Comparison of ENCODE assay signal across 25 cellular contexts in genomic region chr9:27560457-27560856, GRCh38. TPM values are rescaled to one million over a fixed set of nuclear protein-coding genes. Genes with fewer than 3 reads are reported as not detected.
"Had no signal": no experiment of that assay in that cellular context is flagged by ENCODE, and none has a peak within 500 bp of the region (broad histone marks: within the 10 kb centered on the region; RNA-seq: fewer than 3 reads in every experiment).

No MANE protein-coding gene starts in this region.

- H3K36me3 ChIP-seq: SJSA1 had no signal

- H3K4me3 ChIP-seq: SJSA1, SK-N-MC had no signal

- H3K27me3 ChIP-seq: SJSA1 had no signal

- FAIRE-seq: HTR-8/SVneo, RCC 7860 had no signal

- DNase-seq: KBM-7, MV-4-11, NCI-H1048, NCI-H1105, NCI-H1417, NCI-H146, NCI-H1694 treated with DMSO at 0.1 percent for 48 hours, NCI-H1930, NCI-H2081, NCI-H2107, NCI-H2171 treated with DMSO at 0.1 percent for 48 hours, NCI-H345, NCI-H446 treated with DMSO at 0.1 percent for 48 hours, NCI-H510A treated with DMSO at 0.1 percent for 48 hours, NCI-H526, Right ventricle myocardium superior, RPMI8226, SIG-M5 had no signal

- H3K27ac ChIP-seq: HL-60, SJSA1, SK-N-MC had no signal

- H3K4me1 ChIP-seq: SJSA1 had no signal

- H3K9me3 ChIP-seq: SJSA1 had no signal

RNA-seq across cellular contexts. Expression of gene MOB3B, which starts 30.8 kb away (rescaled TPM):
- total RNA-seq: SJSA1 had no signal

RNA-seq across cellular contexts. Expression of gene IFNK, which starts 36.4 kb away (rescaled TPM):
- total RNA-seq: LHCN-M2, MCF 10A, Right ventricle myocardium superior, SJSA1 had no signal
